14 cellular contexts compared by ENCODE assay signal in the genomic region with DNA sequence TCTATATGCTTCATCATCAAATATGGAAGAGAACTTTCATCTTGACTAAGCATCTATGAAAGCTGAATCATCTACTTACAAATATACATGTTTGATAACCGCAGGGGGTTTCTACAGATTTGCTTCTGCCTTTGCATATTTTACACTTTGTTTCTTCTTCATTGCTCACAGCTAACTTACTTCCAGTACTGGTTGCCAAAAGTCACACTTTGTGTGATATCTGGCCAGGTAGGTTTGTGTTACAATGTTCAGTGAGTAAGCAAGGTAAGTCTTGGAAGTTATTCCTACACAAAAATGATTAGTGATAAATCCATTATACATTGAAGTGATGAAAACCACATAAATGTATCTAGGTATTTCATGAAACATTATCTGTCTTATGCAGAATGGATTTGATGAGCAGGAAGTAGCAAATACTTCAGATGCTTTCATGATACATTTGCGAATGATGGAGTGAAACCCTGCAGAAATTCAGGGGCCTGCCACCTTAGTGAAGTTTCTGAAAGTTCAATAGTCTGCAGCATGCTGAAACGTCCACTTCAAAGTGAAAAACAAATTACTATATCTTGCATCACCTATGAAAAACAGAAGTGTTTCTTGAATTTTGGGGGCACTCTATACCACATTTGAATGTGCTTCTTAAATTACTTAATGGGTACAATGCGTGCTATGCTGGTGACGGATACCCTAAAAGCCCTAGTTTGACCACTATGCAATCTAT.
DNase-seq lines count a peak whose midpoint lies in the region; ATAC-seq and TF ChIP-seq lines count a peak whose summit lies in the region.
"Had no signal": no experiment of that assay in that cellular context is flagged by ENCODE, and none has a peak within 500 bp of the region (broad histone marks: within the 10 kb centered on the region; RNA-seq: fewer than 3 reads in every experiment).

No MANE protein-coding gene starts in this region.

- H2AFZ ChIP-seq in KMS-11 (ENCODE audit: low read depth): no peak overlapping the region; the same call in 1 of the 2 replicates

- no peak for TF ChIP-seq CTCF in KMS-11 (conservative IDR thresholded peaks at IDR 0.05; ENCODE audit: low read depth, low read length)
- no peak for TF ChIP-seq CTCF in uterus (IDR thresholded peaks at IDR 0.05)

- DNase-seq in left ventricle myocardium superior (no peak), islet precursor cell (no peak), uterus (no peak), GF-D8 (lab: John Stamatoyannopoulos, UW) (no peak)
- DNase-seq: endodermal cell; GOT3; naive B cell; NCI-H524 treated with DMSO at 0.1 percent for 48 hours; stimulated activated naive CD4-positive, alpha-beta T cell had no signal

- no peaks in the 10 kb centered on the region for H4K20me1 ChIP-seq in KMS-11 (ENCODE audit: insufficient read depth)

- H3K27me3 ChIP-seq in KMS-11 (ENCODE audit: insufficient read depth, low read depth) (no peaks in the 10 kb centered on the region), uterus (no peaks in the 10 kb centered on the region)

- H3K36me3 ChIP-seq in KMS-11 (ENCODE audit: insufficient read depth) (no peaks in the 10 kb centered on the region), uterus (no peaks in the 10 kb centered on the region)

- H3K4me2 ChIP-seq in KMS-11: peak overlapping the region; percentile 11

- H3K79me2 ChIP-seq in KMS-11 (ENCODE audit: insufficient read depth, low read depth): no peaks in the 10 kb centered on the region

- no peaks in the 10 kb centered on the region for H3K9me3 ChIP-seq in uterus

- no peak for TF ChIP-seq POLR2A in uterus (IDR thresholded peaks at IDR 0.05)

- H3K4me1 ChIP-seq in KMS-11 (ENCODE audit: low read depth, poor library complexity, severe bottlenecking) (peaks cover 27% of the 10 kb centered on the region), uterus (no peaks in the 10 kb centered on the region)

- no peak overlapping the region for H3K4me3 ChIP-seq in KMS-11 (IDR thresholded peaks at IDR 0.05; ENCODE audit: insufficient read depth, low read depth, low read length)
- no peak overlapping the region for H3K4me3 ChIP-seq in uterus

- H3K9ac ChIP-seq in KMS-11: no peak overlapping the region

- H3K27ac ChIP-seq in KMS-11 (peak overlapping the region; percentile 2; the same call in 1 of the 2 replicates), uterus (no peak overlapping the region)

- intact Hi-C loops in left ventricle myocardium superior (cut with micrococcal nuclease): no loop called here
- intact Hi-C loops in uterus (cut with DNase I; ENCODE audit: low total_unique reads): no loop called here

- ATAC-seq in GM18519 (IDR thresholded peaks at IDR 0.05; ENCODE audit: low FRiP score, unreplicated experiment) (peak; percentile 92), GM19468 (IDR thresholded peaks at IDR 0.05; ENCODE audit: extremely low read depth, unreplicated experiment) (peak; percentile 47), HG02970 (IDR thresholded peaks at IDR 0.05; ENCODE audit: low FRiP score, unreplicated experiment) (peak; percentile 84), left ventricle myocardium superior (no peak)
- ATAC-seq: SK-N-SH treated with all-trans-retinoic acid at 6 μM for 48 hours had no signal
